Comparison of ENCODE assay signal across 16 cellular contexts in the genomic region with DNA sequence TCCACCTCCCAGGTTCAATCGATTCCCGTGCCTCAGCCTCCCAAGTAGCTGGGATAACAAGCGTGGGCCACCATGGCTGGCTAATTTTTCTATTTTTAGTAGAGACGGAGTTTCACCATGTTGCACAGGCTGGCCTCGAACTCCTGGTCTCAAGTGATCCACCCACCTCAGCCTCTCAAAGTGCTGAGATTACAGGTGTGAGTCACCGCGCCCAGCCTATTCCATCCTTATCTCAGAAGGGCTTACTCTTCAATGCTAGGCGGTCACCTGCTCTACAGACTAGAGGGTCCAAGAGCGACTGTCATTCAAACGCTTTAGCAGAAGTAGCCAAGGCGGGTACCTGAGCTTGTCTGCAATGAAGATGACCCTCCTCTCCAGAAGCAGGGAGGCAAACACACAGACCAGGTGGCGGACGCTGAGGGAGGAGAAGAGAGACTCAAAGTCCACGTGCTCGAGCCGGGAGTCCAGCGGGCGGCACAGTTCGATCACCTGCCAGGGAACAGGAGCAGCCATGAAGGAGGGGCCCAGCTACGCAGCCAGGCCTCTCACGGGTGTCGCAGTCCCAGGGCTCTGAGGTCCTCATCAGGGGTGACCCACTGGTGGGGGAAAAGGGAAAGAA.
"Had no signal": no experiment of that assay in that cellular context is flagged by ENCODE, and none has a peak within 500 bp of the region (broad histone marks: within the 10 kb centered on the region; RNA-seq: fewer than 3 reads in every experiment).

No MANE protein-coding gene starts in this region.

- H3K36me3 Mint-ChIP-seq: activated naive CD4-positive, alpha-beta T cell treated with anti-CD3 and anti-CD28 coated beads, Interleukin-2, amount 50 U/mL, for 72 hours; naive B cell had no signal

- H3K4me3 ChIP-seq: smooth muscle cell had no signal

- H3K27ac Mint-ChIP-seq: activated CD8-positive, alpha-beta T cell treated with anti-CD3 and anti-CD28 coated beads, Interleukin-2, amount 10 ng/mL, durations not matched to agents 7 days and 5 days; naive B cell had no signal

- DNase-seq: activated CD4-positive, alpha-beta T cell treated with anti-CD3 and anti-CD28 coated beads for 4 hours; activated CD8-positive, alpha-beta memory T cell treated with anti-CD3 and anti-CD28 coated beads, Interleukin-2, amount 50 U/mL, for 4 hours; activated CD8-positive, alpha-beta T cell treated with anti-CD3 and anti-CD28 coated beads, Interleukin-2, amount 10 ng/mL, durations not matched to agents 7 days and 5 days; activated effector memory CD4-positive, alpha-beta T cell treated with anti-CD3 and anti-CD28 coated beads, Interleukin-2, amount 50 U/mL, for 16 hours; activated T-cell treated with anti-CD3 and anti-CD28 coated beads, Interleukin-2, amount 50 U/mL, for 48 hours; caudate nucleus; foreskin fibroblast; midbrain; naive B cell; right cardiac atrium; stimulated activated CD4-positive, alpha-beta T cell treated with anti-CD3 and anti-CD28 coated beads, Interleukin-4, amount 100 ng/mL, for 4 hours; stimulated activated CD8-positive, alpha-beta memory T cell treated with anti-CD3 and anti-CD28 coated beads, Interleukin-4, amount 100 ng/mL, for 48 hours; stimulated activated naive CD4-positive, alpha-beta T cell treated with Interleukin-2 at 50 U/mL for 16 hours; trophoblast cell had no signal

- H3K9me3 Mint-ChIP-seq: activated naive CD4-positive, alpha-beta T cell treated with anti-CD3 and anti-CD28 coated beads, Interleukin-2, amount 50 U/mL, for 72 hours; naive B cell had no signal

- ATAC-seq: activated CD8-positive, alpha-beta T cell treated with anti-CD3 and anti-CD28 coated beads, Interleukin-2, amount 10 ng/mL, durations not matched to agents 7 days and 5 days; activated naive CD4-positive, alpha-beta T cell treated with anti-CD3 and anti-CD28 coated beads, Interleukin-2, amount 50 U/mL, for 72 hours; right cardiac atrium had no signal

- H3K4me3 Mint-ChIP-seq: activated CD8-positive, alpha-beta T cell treated with anti-CD3 and anti-CD28 coated beads, Interleukin-2, amount 10 ng/mL, durations not matched to agents 7 days and 5 days; naive B cell had no signal
